In the genomic region with DNA sequence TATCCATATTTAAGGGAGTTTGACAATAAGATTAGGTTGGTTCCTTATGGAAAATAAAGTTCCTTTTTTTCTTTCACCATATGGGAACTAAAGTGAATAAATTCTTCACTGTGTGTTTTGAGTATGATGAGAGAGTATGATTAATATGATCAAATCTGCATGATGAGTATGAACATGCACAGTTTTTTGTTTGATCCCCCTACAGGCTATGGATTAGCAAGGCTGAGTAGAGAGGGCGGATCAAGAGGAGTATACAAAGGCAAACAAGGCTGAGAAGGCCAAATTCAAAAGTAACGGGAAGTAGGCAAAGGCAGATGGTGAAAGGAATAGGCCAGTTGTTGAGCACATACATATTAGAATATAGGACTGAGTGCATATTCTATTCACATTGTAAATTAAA, we compare ENCODE assay signal across 18 cellular contexts.
"Had no signal": no experiment of that assay in that cellular context is flagged by ENCODE, and none has a peak within 500 bp of the region (broad histone marks: within the 10 kb centered on the region; RNA-seq: fewer than 3 reads in every experiment).

No MANE protein-coding gene starts in this region.

- H3K27ac ChIP-seq: SJSA1, SK-N-MC had no signal

- H3K4me1 ChIP-seq: SJSA1 had no signal

- H3K27me3 ChIP-seq: SJSA1 had no signal

- ATAC-seq: T-cell had no signal

- DNase-seq: IMR-90, Karpas-422, KG1, MM.1S, NCI-H1105, NCI-H1417, NCI-H1436 treated with DMSO at 0.1 percent for 48 hours, NCI-H1694, NCI-H187 treated with DMSO at 0.1 percent for 48 hours, NCI-H2029 treated with DMSO at 0.1 percent for 48 hours, NCI-H2171 treated with DMSO at 0.1 percent for 48 hours, Right ventricle myocardium superior, RPMI8226, SIG-M5, SW 1271, T-cell had no signal
